27 cellular contexts compared by ENCODE assay signal in the genomic region with DNA sequence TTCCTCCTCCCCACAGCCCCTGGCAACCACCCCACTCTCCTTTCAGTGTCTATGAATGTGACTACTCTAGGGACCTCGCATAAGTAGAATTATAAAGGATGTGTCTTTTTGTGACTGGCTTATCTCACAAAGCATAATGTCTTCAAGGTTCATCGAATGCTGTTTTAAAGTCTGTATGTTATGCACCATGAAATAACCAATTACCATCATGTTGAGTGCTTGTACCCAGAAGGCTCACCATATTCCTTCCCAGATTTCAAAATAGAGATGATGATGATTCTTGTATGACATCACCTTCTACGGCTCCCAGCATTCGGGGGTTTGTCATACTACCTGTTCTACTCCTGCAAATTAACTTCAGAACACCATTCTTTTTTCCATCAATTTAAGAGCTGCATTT. TPM values are rescaled to one million over a fixed set of nuclear protein-coding genes. Genes with fewer than 3 reads are reported as not detected.
A peak's percentile ranks its signal among the peaks of the same experiment; 100 is the strongest.
DNase-seq lines count a peak whose midpoint lies in the region; TF ChIP-seq lines count a peak whose summit lies in the region.
"Had no signal": no experiment of that assay in that cellular context is flagged by ENCODE, and none has a peak within 500 bp of the region (broad histone marks: within the 10 kb centered on the region; RNA-seq: fewer than 3 reads in every experiment).

No MANE protein-coding gene starts in this region.

- H2AFZ ChIP-seq in OCI-LY3 (ENCODE audit: low read depth, low read length) = no peak overlapping the region
- H2AFZ ChIP-seq: PC-9 had no signal

- no peaks in the 10 kb centered on the region for H3K9me3 ChIP-seq in BLaER1
- H3K9me3 ChIP-seq in OCI-LY3 (ENCODE audit: insufficient read depth, low read length) = no peaks in the 10 kb centered on the region
- H3K9me3 ChIP-seq: Caco-2, HAP-1 had no signal

- H3K4me1 ChIP-seq in BLaER1 (peaks cover 53% of the 10 kb centered on the region), OCI-LY3 (ENCODE audit: low read length) (peaks cover 36% of the 10 kb centered on the region)
- H3K4me1 ChIP-seq: Caco-2, HAP-1 had no signal

- H3K27ac Mint-ChIP-seq in IgD-negative memory B cell = no peak overlapping the region
- no peak overlapping the region for H3K27ac Mint-ChIP-seq in activated naive CD8-positive, alpha-beta T cell treated with anti-CD3 and anti-CD28 coated beads for 36 hours
- H3K27ac Mint-ChIP-seq: CD8-positive, alpha-beta T cell; HFFc6 had no signal

- H3K79me2 ChIP-seq in OCI-LY3 (ENCODE audit: low read length) = no peaks in the 10 kb centered on the region

- no peaks in the 10 kb centered on the region for H3K36me3 ChIP-seq in BLaER1
- H3K36me3 ChIP-seq in OCI-LY3 (replicated peaks; ENCODE audit: low read depth, low read length) = no peaks in the 10 kb centered on the region
- H3K36me3 ChIP-seq: HAP-1 had no signal

- H3K9ac ChIP-seq in BLaER1 (no peak overlapping the region), OCI-LY3 (ENCODE audit: low read length) (peak overlapping the region; percentile 9; the same call in 1 of the 2 replicates)
- H3K9ac ChIP-seq: KMS-11 had no signal

- no peaks in the 10 kb centered on the region for H3K36me3 Mint-ChIP-seq in IgD-negative memory B cell
- H3K36me3 Mint-ChIP-seq in activated naive CD8-positive, alpha-beta T cell treated with anti-CD3 and anti-CD28 coated beads for 36 hours = no peaks in the 10 kb centered on the region
- H3K36me3 Mint-ChIP-seq: CD8-positive, alpha-beta T cell had no signal

- H3K27ac ChIP-seq in BLaER1 (no peak overlapping the region), OCI-LY3 (ENCODE audit: low read length) (no peak overlapping the region)
- H3K27ac ChIP-seq: C4-2B, KMS-11, PC-9, RWPE1 had no signal

- H3K9me3 Mint-ChIP-seq in IgD-negative memory B cell = no peaks in the 10 kb centered on the region
- H3K9me3 Mint-ChIP-seq in activated naive CD8-positive, alpha-beta T cell treated with anti-CD3 and anti-CD28 coated beads for 36 hours = no peaks in the 10 kb centered on the region
- H3K9me3 Mint-ChIP-seq: CD8-positive, alpha-beta T cell; HFFc6 had no signal

- H4K20me1 ChIP-seq in BLaER1 (no peaks in the 10 kb centered on the region), OCI-LY3 (ENCODE audit: insufficient read depth, low read length) (peaks cover 6% of the 10 kb centered on the region; the same call in 1 of the 2 replicates)

- H3K4me3 ChIP-seq in BLaER1 (no peak overlapping the region), OCI-LY3 (ENCODE audit: low read length) (peak overlapping the region; percentile 70), epithelial cell of esophagus (ENCODE audit: low read length) (no peak overlapping the region)
- H3K4me3 ChIP-seq: HAP-1, PC-9 had no signal

- no peaks in the 10 kb centered on the region for H3K27me3 ChIP-seq in BLaER1
- peaks cover 81% of the 10 kb centered on the region for H3K27me3 ChIP-seq in OCI-LY3 (ENCODE audit: low read depth, low read length)

- H3K4me3 Mint-ChIP-seq in IgD-negative memory B cell = peak overlapping the region in 3 of 4 donors; percentile 49 to 87 (median 50)
- H3K4me3 Mint-ChIP-seq in activated naive CD8-positive, alpha-beta T cell treated with anti-CD3 and anti-CD28 coated beads for 36 hours = no peak overlapping the region
- H3K4me3 Mint-ChIP-seq: CD8-positive, alpha-beta T cell; HFFc6 had no signal

- no peaks in the 10 kb centered on the region for H3K27me3 Mint-ChIP-seq in IgD-negative memory B cell
- H3K27me3 Mint-ChIP-seq in activated naive CD8-positive, alpha-beta T cell treated with anti-CD3 and anti-CD28 coated beads for 36 hours = no peaks in the 10 kb centered on the region

- DNase-seq in epithelial cell of esophagus (ENCODE audit: low read depth) (peak; percentile 47), AG20443 (ENCODE audit: low spot score) (no peak), SW 1271 (lab: John Stamatoyannopoulos, UW) (no peak)
- no peak for DNase-seq in activated naive CD8-positive, alpha-beta T cell treated with anti-CD3 and anti-CD28 coated beads for 36 hours
- DNase-seq: Caco-2; CD8-positive, alpha-beta T cell; DMS 273 treated with DMSO at 0.1 percent for 48 hours; DMS79; GOT3; HFFc6; IMR-90; NCI-H1092; NCI-H1417 treated with DMSO at 0.1 percent for 48 hours; NCI-H1694 treated with DMSO at 0.1 percent for 48 hours; NCI-H2081; NCI-H2227 treated with DMSO at 0.1 percent for 48 hours; NCI-H526 treated with DMSO at 0.1 percent for 48 hours; PC-9; SHP77 had no signal

- TF ChIP-seq CTCF in OCI-LY3 (IDR thresholded peaks at IDR 0.05; ENCODE audit: low read depth, low read length) (no peak), epithelial cell of esophagus (IDR thresholded peaks at IDR 0.05; ENCODE audit: insufficient read depth, low read depth, low read length, missing control alignments) (no peak)

- H3K4me2 ChIP-seq in BLaER1 (peak overlapping the region; percentile 79), OCI-LY3 (ENCODE audit: low read length) (peak overlapping the region; percentile 88)
- H3K4me2 ChIP-seq: KMS-11, PC-9 had no signal

- peaks cover 25 to 30% (median 29%) of the 10 kb centered on the region in 3 donors for H3K4me1 Mint-ChIP-seq in IgD-negative memory B cell
- peaks cover 4% of the 10 kb centered on the region for H3K4me1 Mint-ChIP-seq in activated naive CD8-positive, alpha-beta T cell treated with anti-CD3 and anti-CD28 coated beads for 36 hours

RNA-seq across cellular contexts. Expression of a gene that starts 11.9 kb away (rescaled TPM):
- 0.06 TPM for polyA plus RNA-seq in IgD-negative memory B cell
- under 1 TPM; 0.02 to 0.10 TPM for total RNA-seq in activated naive CD8-positive, alpha-beta T cell treated with anti-CD3 and anti-CD28 coated beads for 36 hours
- total RNA-seq: A172 had no signal

RNA-seq across cellular contexts. Expression of a gene that starts 43.1 kb away (rescaled TPM):
- polyA plus RNA-seq in IgD-negative memory B cell = 38.3 TPM
- 10 to 100 TPM; 49.2 to 50.4 TPM for total RNA-seq in activated naive CD8-positive, alpha-beta T cell treated with anti-CD3 and anti-CD28 coated beads for 36 hours
